Comparison of ENCODE assay signal across 26 cellular contexts in the genomic region with DNA sequence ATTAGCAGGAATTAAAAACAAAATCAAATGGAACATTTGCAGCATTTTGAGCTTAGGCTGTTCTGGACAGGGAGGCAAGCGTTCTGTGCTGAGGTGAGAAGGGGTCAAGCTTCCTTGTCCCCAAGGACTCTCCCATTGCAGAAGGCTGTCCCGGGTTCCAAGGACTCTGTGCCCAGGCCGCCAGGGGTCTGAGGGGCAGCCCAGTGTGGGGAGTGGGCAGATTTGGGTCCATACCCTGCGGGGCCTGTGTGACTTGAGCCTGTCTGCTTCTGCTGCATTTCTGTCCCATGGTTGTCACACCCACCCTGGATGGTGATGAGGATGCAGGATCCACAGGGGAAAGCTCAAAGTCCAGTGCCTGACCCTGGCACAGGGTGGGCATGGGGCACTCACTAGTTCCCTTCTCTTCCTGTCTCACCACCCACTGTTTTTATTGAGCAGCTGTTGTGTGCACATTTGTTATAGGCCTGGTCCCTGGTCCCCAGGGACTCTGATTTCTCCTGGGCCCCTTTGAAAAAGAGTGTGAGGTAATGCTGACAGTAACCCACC.
"Had no signal": no experiment of that assay in that cellular context is flagged by ENCODE, and none has a peak within 500 bp of the region (broad histone marks: within the 10 kb centered on the region; RNA-seq: fewer than 3 reads in every experiment).

No MANE protein-coding gene starts in this region.

- FAIRE-seq: endometrium, keratinocyte, urothelium cell line had no signal

- H3K9me3 ChIP-seq: esophagus squamous epithelium, ovary, psoas muscle, spleen, testis, tibial artery, upper lobe of left lung had no signal

- H3K27me3 ChIP-seq: ovary, spleen, testis, tibial artery, upper lobe of left lung had no signal

- H3K4me3 ChIP-seq: esophagus squamous epithelium, ovary, psoas muscle, skin epidermis, spleen, testis, tibial artery, upper lobe of left lung had no signal

- ATAC-seq: effector memory CD8-positive, alpha-beta T cell; left lobe of liver; naive thymus-derived CD8-positive, alpha-beta T cell; psoas muscle; right cardiac atrium; stimulated activated memory B cell treated with anti-CD40 and anti-IgM and Interleukin-4, amounts not matched to agents 10 μg/mL and 1 μg/mL and 100 μg/mL, for 72 hours; stimulated activated naive CD8-positive, alpha-beta T cell treated with anti-CD3 and anti-CD28 coated beads, Interleukin-15, Interleukin-2, amounts not matched to agents 100 U/mL and 50 U/mL, for 24 hours had no signal

- DNase-seq: cortex of kidney; effector memory CD8-positive, alpha-beta T cell; erythroblast; esophagus squamous epithelium; foreskin melanocyte; hypothalamus; mesendoderm; nephron progenitor cell; occipital lobe; ovary; psoas muscle; right cardiac atrium; spleen; stimulated activated CD4-positive, alpha-beta T cell treated with anti-CD3 and anti-CD28 coated beads, Interleukin-4, amount 100 ng/mL, for 4 hours; stimulated activated naive CD8-positive, alpha-beta T cell treated with anti-CD3 and anti-CD28 coated beads, Interleukin-15, Interleukin-2, amounts not matched to agents 100 U/mL and 50 U/mL, for 24 hours; substantia nigra; testis; tibial artery; upper lobe of left lung had no signal

- H3K9me3 Mint-ChIP-seq: effector memory CD8-positive, alpha-beta T cell; naive thymus-derived CD8-positive, alpha-beta T cell; nephron progenitor cell; stimulated activated memory B cell treated with anti-CD40 and anti-IgM and Interleukin-4, amounts not matched to agents 10 μg/mL and 1 μg/mL and 100 μg/mL, for 72 hours had no signal

- H3K36me3 Mint-ChIP-seq: naive thymus-derived CD8-positive, alpha-beta T cell; stimulated activated memory B cell treated with anti-CD40 and anti-IgM and Interleukin-4, amounts not matched to agents 10 μg/mL and 1 μg/mL and 100 μg/mL, for 72 hours had no signal

- H3K4me1 ChIP-seq: psoas muscle, tibial artery, upper lobe of left lung had no signal

- H3K36me3 ChIP-seq: esophagus squamous epithelium, ovary, spleen, tibial artery, upper lobe of left lung had no signal

- H3K27ac Mint-ChIP-seq: effector memory CD8-positive, alpha-beta T cell; naive thymus-derived CD8-positive, alpha-beta T cell; nephron progenitor cell; stimulated activated memory B cell treated with anti-CD40 and anti-IgM and Interleukin-4, amounts not matched to agents 10 μg/mL and 1 μg/mL and 100 μg/mL, for 72 hours had no signal

- H3K4me3 Mint-ChIP-seq: effector memory CD8-positive, alpha-beta T cell; naive thymus-derived CD8-positive, alpha-beta T cell; nephron progenitor cell; stimulated activated memory B cell treated with anti-CD40 and anti-IgM and Interleukin-4, amounts not matched to agents 10 μg/mL and 1 μg/mL and 100 μg/mL, for 72 hours had no signal

- H3K27ac ChIP-seq: esophagus squamous epithelium, ovary, psoas muscle, skin epidermis, spleen, testis, tibial artery, upper lobe of left lung had no signal
